In genomic region chr2:152099655-152100050, GRCh38 we compare ENCODE assay signal across 9 cellular contexts. TPM values are rescaled to one million over a fixed set of nuclear protein-coding genes. Genes with fewer than 3 reads are reported as not detected.
DNase-seq lines count a peak whose midpoint lies in the region; ATAC-seq, FAIRE-seq and TF ChIP-seq lines count a peak whose summit lies in the region.
"Had no signal": no experiment of that assay in that cellular context is flagged by ENCODE, and none has a peak within 500 bp of the region (broad histone marks: within the 10 kb centered on the region; RNA-seq: fewer than 3 reads in every experiment).

No MANE protein-coding gene starts in this region.

- DNase-seq in heart right ventricle (no peak), left ventricle myocardium superior (no peak), astrocyte (ENCODE audit: low read depth) (no peak), upper lobe of right lung (no peak), H4 (ENCODE audit: low spot score) (no peak)
- DNase-seq: DMS 273 treated with DMSO at 0.1 percent for 48 hours had no signal

- no peak for ATAC-seq in heart right ventricle
- ATAC-seq in left ventricle myocardium superior, result no peak
- ATAC-seq in upper lobe of right lung, result no peak
- ATAC-seq in GM21423 (IDR thresholded peaks at IDR 0.05; ENCODE audit: unreplicated experiment), result no peak
- ATAC-seq in HG03469 (IDR thresholded peaks at IDR 0.05; ENCODE audit: unreplicated experiment), result no peak

- no peak for FAIRE-seq in astrocyte (lab: Jason Lieb, UNC)

- no peak for TF ChIP-seq CTCF in heart right ventricle (IDR thresholded peaks at IDR 0.05)
- no peak for TF ChIP-seq CTCF in astrocyte (IDR thresholded peaks at IDR 0.05; ENCODE audit: insufficient read depth, low read depth, low read length)
- TF ChIP-seq CTCF in upper lobe of right lung (IDR thresholded peaks at IDR 0.05), result no peak

- H3K27ac ChIP-seq in heart right ventricle, result no peak overlapping the region
- no peak overlapping the region for H3K27ac ChIP-seq in astrocyte (ENCODE audit: low read depth, low read length)
- no peak overlapping the region for H3K27ac ChIP-seq in mucosa of rectum (ENCODE audit: low read depth in 2 of 2, low read length in 2 of 2)
- H3K27ac ChIP-seq in upper lobe of right lung, result no peak overlapping the region

- no peaks in the 10 kb centered on the region for H3K36me3 ChIP-seq in heart right ventricle
- no peaks in the 10 kb centered on the region for H3K36me3 ChIP-seq in astrocyte (ENCODE audit: insufficient read depth, low read length)
- H3K36me3 ChIP-seq in mucosa of rectum (ENCODE audit: control insufficient read depth in 2 of 2, insufficient read depth in 2 of 2, low read length in 2 of 2), result no peaks in the 10 kb centered on the region
- H3K36me3 ChIP-seq in upper lobe of right lung, result no peaks in the 10 kb centered on the region

- no peak overlapping the region for H3K9ac ChIP-seq in astrocyte (ENCODE audit: low read length)
- H3K9ac ChIP-seq in mucosa of rectum (ENCODE audit: low read depth in 1 of 2, low read length in 2 of 2), result no peak overlapping the region

- H3K4me3 ChIP-seq in heart right ventricle (peak overlapping the region in 9 of 10 donors; percentile 50 to 82 (median 66)), astrocyte (ENCODE audit: insufficient read depth, low read depth, low read length) (peak overlapping the region; percentile 46), mucosa of rectum (ENCODE audit: low read length in 2 of 2) (peak overlapping the region; percentile 55 to 69), upper lobe of right lung (peak overlapping the region; percentile 60)

- no peaks in the 10 kb centered on the region for H3K9me3 Mint-ChIP-seq in astrocyte (ENCODE audit: unreplicated experiment)

- H3K79me2 ChIP-seq in astrocyte (ENCODE audit: insufficient read depth, low read length), result no peaks in the 10 kb centered on the region

- no peak overlapping the region for H3K27ac Mint-ChIP-seq in astrocyte (ENCODE audit: unreplicated experiment)

- peak overlapping the region; percentile 56 for H2AFZ ChIP-seq in astrocyte (ENCODE audit: low read depth, low read length)

- peaks cover 42% of the 10 kb centered on the region for H3K27me3 Mint-ChIP-seq in astrocyte (ENCODE audit: low read depth, unreplicated experiment)

- H3K9me3 ChIP-seq in heart right ventricle (no peaks in the 10 kb centered on the region), astrocyte (ENCODE audit: insufficient read depth, low read depth, low read length) (no peaks in the 10 kb centered on the region), mucosa of rectum (ENCODE audit: control insufficient read depth in 2 of 2, low read length in 2 of 2) (no peaks in the 10 kb centered on the region), upper lobe of right lung (no peaks in the 10 kb centered on the region)

- H3K4me1 ChIP-seq in heart right ventricle (peaks cover 0 to 27% (median 13%) of the 10 kb centered on the region in 9 donors), astrocyte (ENCODE audit: insufficient read depth, low read length) (peaks cover 12% of the 10 kb centered on the region), mucosa of rectum (ENCODE audit: control insufficient read depth in 2 of 2, insufficient read depth in 2 of 2, low read length in 2 of 2) (peaks cover 9 to 14% of the 10 kb centered on the region in 2 donors), upper lobe of right lung (peaks cover 12% of the 10 kb centered on the region)

- 28 to 30% methylated on average over 9 of the region's 9 CpGs for WGBS in heart right ventricle, 2 donors

- peaks cover 5% of the 10 kb centered on the region for H3K4me1 Mint-ChIP-seq in astrocyte (ENCODE audit: low read depth, unreplicated experiment)

- intact Hi-C loops in heart right ventricle (cut with DNase I), result loop anchor here in 1 of 10 donors (5.0 kb wide), 1 partner anchor 62 kb away; no protein-coding TSS in a partner anchor
- intact Hi-C loops in left ventricle myocardium superior (cut with micrococcal nuclease), result no loop called here
- intact Hi-C loops in upper lobe of right lung (cut with DNase I), result no loop called here

- peaks cover 0 to 52% (median 16%) of the 10 kb centered on the region in 7 donors for H3K27me3 ChIP-seq in heart right ventricle
- H3K27me3 ChIP-seq in astrocyte (ENCODE audit: insufficient read depth, low read length), result peaks cover 53% of the 10 kb centered on the region
- peaks cover 27 to 36% of the 10 kb centered on the region in 2 donors for H3K27me3 ChIP-seq in mucosa of rectum (ENCODE audit: control insufficient read depth in 2 of 2, insufficient read depth in 2 of 2, low read length in 2 of 2)
- peaks cover 19% of the 10 kb centered on the region for H3K27me3 ChIP-seq in upper lobe of right lung

- H3K4me2 ChIP-seq in astrocyte (ENCODE audit: low read length), result peak overlapping the region; percentile 88

- H3K36me3 Mint-ChIP-seq in astrocyte (ENCODE audit: low read depth, unreplicated experiment), result no peaks in the 10 kb centered on the region

- H4K20me1 ChIP-seq in astrocyte (ENCODE audit: insufficient read depth, low read length), result no peaks in the 10 kb centered on the region

- H3K4me3 Mint-ChIP-seq in astrocyte (ENCODE audit: unreplicated experiment), result peak overlapping the region; percentile 83

RNA-seq across cellular contexts. Expression of gene CACNB4, which starts 0.8 kb away (rescaled TPM):
- total RNA-seq in heart right ventricle, result under 1 TPM; 0.22 to 0.95 (median 0.44) TPM
- under 1 TPM; 0.09 to 0.29 TPM for polyA plus RNA-seq in heart right ventricle
- total RNA-seq in left ventricle myocardium superior, result 0.32 TPM
- 1.8 and 2.9 TPM in 2 replicates for total RNA-seq in astrocyte
- 15.3 TPM for total RNA-seq in upper lobe of right lung
- 0.31 and 0.79 TPM in 2 replicates for total RNA-seq in H4 (2014; rRNA removed; shearing (Covaris generic))
